Comparison of ENCODE assay signal across 9 cellular contexts in genomic region chr19:5292453-5292842, GRCh38. TPM values are rescaled to one million over a fixed set of nuclear protein-coding genes. Genes with fewer than 3 reads are reported as not detected.
A peak's percentile ranks its signal among the peaks of the same experiment; 100 is the strongest.
DNase-seq lines count a peak whose midpoint lies in the region; ATAC-seq and TF ChIP-seq lines count a peak whose summit lies in the region.
"Had no signal": no experiment of that assay in that cellular context is flagged by ENCODE, and none has a peak within 500 bp of the region (broad histone marks: within the 10 kb centered on the region; RNA-seq: fewer than 3 reads in every experiment).

No MANE protein-coding gene starts in this region.

- H4K20me1 ChIP-seq in PC-9 (ENCODE audit: insufficient read depth), result no peaks in the 10 kb centered on the region; the same call in 1 of the 2 replicates

- no peaks in the 10 kb centered on the region for H3K9me3 ChIP-seq in ES-I3 (ENCODE audit: control insufficient read depth, insufficient read depth, low read length)
- no peaks in the 10 kb centered on the region for H3K9me3 ChIP-seq in PC-9 (ENCODE audit: insufficient read depth, low read depth)
- no peaks in the 10 kb centered on the region for H3K9me3 ChIP-seq in effector memory CD4-positive, alpha-beta T cell (ENCODE audit: control insufficient read depth, low read length)
- H3K9me3 ChIP-seq in mucosa of rectum (ENCODE audit: control insufficient read depth in 2 of 2, low read length in 2 of 2), result no peaks in the 10 kb centered on the region
- H3K9me3 ChIP-seq: neutrophil had no signal

- intact Hi-C loops in PC-9 (cut with micrococcal nuclease; ENCODE audit: unreplicated experiment), result no loop called here

- H3K4me1 ChIP-seq in ES-I3 (ENCODE audit: insufficient read depth, low read length), result peaks cover 3% of the 10 kb centered on the region; the same call in 1 of the 2 replicates
- H3K4me1 ChIP-seq in PC-9 (replicated peaks; ENCODE audit: insufficient read depth), result 0 out of 2 replicates have a peak, but pooled peaks cover 2% of the 10 kb centered on the region
- peaks cover 18% of the 10 kb centered on the region for H3K4me1 ChIP-seq in effector memory CD4-positive, alpha-beta T cell (ENCODE audit: control insufficient read depth, insufficient read depth, low read length, poor library complexity, severe bottlenecking)
- peaks cover 12 to 19% of the 10 kb centered on the region in 2 donors for H3K4me1 ChIP-seq in mucosa of rectum (ENCODE audit: control insufficient read depth in 2 of 2, insufficient read depth in 2 of 2, low read length in 2 of 2)
- no peaks in the 10 kb centered on the region for H3K4me1 ChIP-seq in urinary bladder (ENCODE audit: insufficient read depth)

- DNase-seq in PC-9 (no peak), GM19238 (ENCODE audit: insufficient read length, low spot score) (no peak)
- no peak for DNase-seq in effector memory CD4-positive, alpha-beta T cell

- H3K79me2 ChIP-seq in PC-9 (ENCODE audit: low read depth), result peaks cover 5% of the 10 kb centered on the region; the same call in 1 of the 2 replicates

- H3F3A ChIP-seq in PC-9 (ENCODE audit: insufficient read depth, low read depth), result 0 out of 2 replicates have a peak, but pooled peaks cover 2% of the 10 kb centered on the region

- no peak overlapping the region for H2AFZ ChIP-seq in PC-9

- no peaks in the 10 kb centered on the region for H3K27me3 ChIP-seq in PC-9 (ENCODE audit: insufficient read depth, low read depth)
- peaks cover 13% of the 10 kb centered on the region for H3K27me3 ChIP-seq in effector memory CD4-positive, alpha-beta T cell (replicated peaks; ENCODE audit: control insufficient read depth, insufficient read depth, low read length, poor library complexity, severe bottlenecking)
- peaks cover 5 to 8% of the 10 kb centered on the region in 2 donors for H3K27me3 ChIP-seq in mucosa of rectum (ENCODE audit: control insufficient read depth in 2 of 2, insufficient read depth in 2 of 2, low read length in 2 of 2)

- H3K27ac ChIP-seq in PC-9, result no peak overlapping the region
- no peak overlapping the region for H3K27ac ChIP-seq in effector memory CD4-positive, alpha-beta T cell (ENCODE audit: insufficient read depth, low read length, poor library complexity, severe bottlenecking)
- no peak overlapping the region for H3K27ac ChIP-seq in mucosa of rectum (ENCODE audit: low read depth in 2 of 2, low read length in 2 of 2)
- no peak overlapping the region for H3K27ac ChIP-seq in urinary bladder (ENCODE audit: low read depth)
- H3K27ac ChIP-seq: neutrophil had no signal

- peak overlapping the region; percentile 67 for H3K4me2 ChIP-seq in PC-9

- no peak for ATAC-seq in HG03432 (IDR thresholded peaks at IDR 0.05; ENCODE audit: unreplicated experiment)
- no peak for ATAC-seq in GM18519 (IDR thresholded peaks at IDR 0.05; ENCODE audit: low FRiP score, unreplicated experiment)

- CTCF ChIA-PET in PC-9 (lab: Charles Lee), result no interaction called here

- WGBS in urinary bladder, result 1% methylated on average over 19 of the region's 19 CpGs

- H3K36me3 ChIP-seq in ES-I3 (ENCODE audit: insufficient read depth, low read length) (no peaks in the 10 kb centered on the region; the same call in 1 of the 2 replicates), PC-9 (ENCODE audit: low read depth) (no peaks in the 10 kb centered on the region), mucosa of rectum (ENCODE audit: control insufficient read depth in 2 of 2, insufficient read depth in 2 of 2, low read length in 2 of 2) (no peaks in the 10 kb centered on the region), urinary bladder (ENCODE audit: insufficient read depth) (no peaks in the 10 kb centered on the region)
- no peaks in the 10 kb centered on the region for H3K36me3 ChIP-seq in effector memory CD4-positive, alpha-beta T cell (ENCODE audit: control insufficient read depth, insufficient read depth, low read length)
- H3K36me3 ChIP-seq: neutrophil had no signal

- H3K4me3 ChIP-seq in PC-9, result peak overlapping the region; percentile 58; the same call in 1 of the 2 replicates
- H3K4me3 ChIP-seq in effector memory CD4-positive, alpha-beta T cell (ENCODE audit: insufficient read depth, low read depth, low read length, poor library complexity, severe bottlenecking), result peak overlapping the region; percentile 24
- H3K4me3 ChIP-seq in mucosa of rectum (ENCODE audit: low read length in 2 of 2), result peak overlapping the region; percentile 56 to 60
- peak overlapping the region; percentile 70 for H3K4me3 ChIP-seq in urinary bladder (ENCODE audit: low read depth, low read length)

- no peaks in the 10 kb centered on the region for H3K9me2 ChIP-seq in PC-9 (ENCODE audit: insufficient read depth)

- POLR2A ChIA-PET in PC-9 (lab: Charles Lee; ENCODE audit: unreplicated experiment), result interaction anchor here (0.5 kb wide), 1 partner anchor 15 kb away, joined by 3 read pairs; no protein-coding TSS in a partner anchor

- no TSS peak for BruUV-seq in PC-9 (replicated peaks; lab: Mats Ljungman, UMichigan)

- TF ChIP-seq CTCF in PC-9 (conservative IDR thresholded peaks at IDR 0.05), result no peak

- H3K9ac ChIP-seq in ES-I3 (ENCODE audit: low read depth, low read length) (peak overlapping the region; percentile 49; the same call in 1 of the 2 replicates), mucosa of rectum (ENCODE audit: low read depth in 1 of 2, low read length in 2 of 2) (peak overlapping the region in 1 of 2 donors; percentile 12)

RNA-seq across cellular contexts. Expression of gene PTPRS, which starts 48.2 kb away (rescaled TPM):
- total RNA-seq in PC-9 (2021) (131 and 183 TPM in 2 replicates), urinary bladder (95.0 TPM)
- 45.2 TPM for polyA plus RNA-seq in urinary bladder
